15 cellular contexts compared by ENCODE assay signal in genomic region chr9:129551393-129551973, GRCh38.
DNase-seq lines count a peak whose midpoint lies in the region; ATAC-seq, FAIRE-seq and TF ChIP-seq lines count a peak whose summit lies in the region.
"Had no signal": no experiment of that assay in that cellular context is flagged by ENCODE, and none has a peak within 500 bp of the region (broad histone marks: within the 10 kb centered on the region; RNA-seq: fewer than 3 reads in every experiment).

No MANE protein-coding gene starts in this region.

- H3K27ac ChIP-seq in HCT116 (ENCODE audit: low read depth, low read length), result peak overlapping the region; percentile 97
- H3K27ac ChIP-seq in astrocyte (ENCODE audit: low read depth, low read length), result no peak overlapping the region
- H3K27ac ChIP-seq: KMS-11 had no signal

- H3K9me2 ChIP-seq in HCT116 (ENCODE audit: insufficient read depth), result no peaks in the 10 kb centered on the region

- H3K4me1 Mint-ChIP-seq in astrocyte (ENCODE audit: low read depth, unreplicated experiment), result peaks cover 11% of the 10 kb centered on the region
- peaks cover 38% of the 10 kb centered on the region for H3K4me1 Mint-ChIP-seq in mesothelial cell of epicardium
- peaks cover 14% of the 10 kb centered on the region for H3K4me1 Mint-ChIP-seq in stimulated activated naive CD8-positive, alpha-beta T cell treated with anti-CD3 and anti-CD28 coated beads, Interleukin-15, amount 100 ng/mL, for 72 hours

- peak overlapping the region; percentile 84 for H3K4me2 ChIP-seq in HCT116 (ENCODE audit: low read length)
- no peak overlapping the region for H3K4me2 ChIP-seq in astrocyte (ENCODE audit: low read length)
- H3K4me2 ChIP-seq: KMS-11 had no signal

- H3K4me3 Mint-ChIP-seq in astrocyte (ENCODE audit: unreplicated experiment), result peak overlapping the region; percentile 27
- peak overlapping the region; percentile 70 for H3K4me3 Mint-ChIP-seq in mesothelial cell of epicardium
- peak overlapping the region in 1 of 2 donors; percentile 87 for H3K4me3 Mint-ChIP-seq in stimulated activated naive CD8-positive, alpha-beta T cell treated with anti-CD3 and anti-CD28 coated beads, Interleukin-15, amount 100 ng/mL, for 72 hours
- H3K4me3 Mint-ChIP-seq: B cell had no signal

- no peaks in the 10 kb centered on the region for H4K20me1 ChIP-seq in HCT116 (ENCODE audit: insufficient read depth)
- no peaks in the 10 kb centered on the region for H4K20me1 ChIP-seq in astrocyte (ENCODE audit: insufficient read depth, low read length)

- H3K79me2 ChIP-seq in HCT116 (ENCODE audit: insufficient read depth, low read length) (no peaks in the 10 kb centered on the region), astrocyte (ENCODE audit: insufficient read depth, low read length) (no peaks in the 10 kb centered on the region)

- intact Hi-C loops in HCT116 (cut with micrococcal nuclease), result no loop called here
- intact Hi-C loops in sciatic nerve (cut with DNase I), result no loop called here

- BruUV-seq in HCT116 (replicated peaks; lab: Mats Ljungman, UMichigan), result no TSS peak

- H3K27me3 ChIP-seq in HCT116 (ENCODE audit: insufficient read depth, low read length), result no peaks in the 10 kb centered on the region
- H3K27me3 ChIP-seq in astrocyte (ENCODE audit: insufficient read depth, low read length), result no peaks in the 10 kb centered on the region

- H3K4me3 ChIP-seq in HCT116 (replicated peaks in 1 of 2; ENCODE audit: low read depth in 1 of 2, low read length in 2 of 2) (no peak overlapping the region), astrocyte (ENCODE audit: insufficient read depth, low read depth, low read length) (no peak overlapping the region)
- H3K4me3 ChIP-seq: HAP-1 had no signal

- no peak for TF ChIP-seq POLR2A in HCT116 (IDR thresholded peaks at IDR 0.05; ENCODE audit: borderline replicate concordance, extremely low read depth, insufficient read depth, insufficient read length)

- H3K27me3 Mint-ChIP-seq in astrocyte (ENCODE audit: low read depth, unreplicated experiment) (peaks cover 5% of the 10 kb centered on the region), mesothelial cell of epicardium (ENCODE audit: low read depth) (no peaks in the 10 kb centered on the region)
- H3K27me3 Mint-ChIP-seq in stimulated activated naive CD8-positive, alpha-beta T cell treated with anti-CD3 and anti-CD28 coated beads, Interleukin-15, amount 100 ng/mL, for 72 hours, result peaks cover 56% of the 10 kb centered on the region

- H3K9me3 ChIP-seq in HCT116 (ENCODE audit: control insufficient read depth in 1 of 2, insufficient read depth in 1 of 2, low read depth in 1 of 2, low read length in 2 of 2) (no peaks in the 10 kb centered on the region), astrocyte (ENCODE audit: insufficient read depth, low read depth, low read length) (no peaks in the 10 kb centered on the region)
- H3K9me3 ChIP-seq: HAP-1 had no signal

- no peak for FAIRE-seq in astrocyte (lab: Jason Lieb, UNC)

- H3K36me3 Mint-ChIP-seq in astrocyte (ENCODE audit: low read depth, unreplicated experiment) (no peaks in the 10 kb centered on the region), mesothelial cell of epicardium (no peaks in the 10 kb centered on the region)
- H3K36me3 Mint-ChIP-seq: CD4-positive, CD25-positive, alpha-beta regulatory T cell had no signal

- no peak for ATAC-seq in HCT116
- ATAC-seq in sciatic nerve, result no peak
- no peak for ATAC-seq in HG02938 (IDR thresholded peaks at IDR 0.05; ENCODE audit: unreplicated experiment)
- no peak for ATAC-seq in stimulated activated naive CD8-positive, alpha-beta T cell treated with anti-CD3 and anti-CD28 coated beads, Interleukin-15, amount 100 ng/mL, for 72 hours

- no peak overlapping the region for H3K27ac Mint-ChIP-seq in astrocyte (ENCODE audit: unreplicated experiment)
- peak overlapping the region; percentile 91 for H3K27ac Mint-ChIP-seq in mesothelial cell of epicardium
- no peak overlapping the region for H3K27ac Mint-ChIP-seq in stimulated activated naive CD8-positive, alpha-beta T cell treated with anti-CD3 and anti-CD28 coated beads, Interleukin-15, amount 100 ng/mL, for 72 hours
- H3K27ac Mint-ChIP-seq: B cell; CD4-positive, CD25-positive, alpha-beta regulatory T cell had no signal

- H3K4me1 ChIP-seq in HCT116 (ENCODE audit: control insufficient read depth in 1 of 2, insufficient read depth in 2 of 2, low read length in 2 of 2), result peaks cover 81 to 89% of the 10 kb centered on the region in 2 experiments
- peaks cover 13% of the 10 kb centered on the region for H3K4me1 ChIP-seq in astrocyte (ENCODE audit: insufficient read depth, low read length)

- TF ChIP-seq CTCF in HCT116 (IDR thresholded peaks at IDR 0.05 in 2 of 3, conservative IDR thresholded peaks at IDR 0.05 in 1 of 3; ENCODE audit: borderline replicate concordance in 1 of 3, insufficient read depth in 1 of 3, low read depth in 2 of 3, low read length in 2 of 3) (no peak), astrocyte (IDR thresholded peaks at IDR 0.05; ENCODE audit: insufficient read depth, low read depth, low read length) (no peak), mesothelial cell of epicardium (IDR thresholded peaks at IDR 0.05; ENCODE audit: unreplicated experiment) (no peak)

- H3K9me3 Mint-ChIP-seq in astrocyte (ENCODE audit: unreplicated experiment), result no peaks in the 10 kb centered on the region
- H3K9me3 Mint-ChIP-seq in mesothelial cell of epicardium, result no peaks in the 10 kb centered on the region
- no peaks in the 10 kb centered on the region for H3K9me3 Mint-ChIP-seq in stimulated activated naive CD8-positive, alpha-beta T cell treated with anti-CD3 and anti-CD28 coated beads, Interleukin-15, amount 100 ng/mL, for 72 hours
- H3K9me3 Mint-ChIP-seq: CD4-positive, CD25-positive, alpha-beta regulatory T cell had no signal

- no peak overlapping the region for H2AFZ ChIP-seq in HCT116 (ENCODE audit: low read depth, low read length, poor library complexity, severe bottlenecking)
- H2AFZ ChIP-seq in astrocyte (ENCODE audit: low read depth, low read length), result no peak overlapping the region

- CTCF ChIA-PET in HCT116 (lab: Charles Lee) (no interaction called here), HEK293T (lab: Yijun Ruan, JAX) (no interaction called here)

- RAD21 ChIA-PET in HCT116 (lab: Charles Lee; ENCODE audit: low non-redundant PET in 1 of 2, low total read pairs in 2 of 2, uncharacterized antibody in 2 of 2, unreplicated experiment in 2 of 2), result interaction anchor here (1.7 to 2.2 kb wide), 2 partner anchors 19 to 57 kb away, joined by 3 to 6 read pairs; no protein-coding TSS in a partner anchor

- H3K36me3 ChIP-seq in HCT116 (ENCODE audit: control insufficient read depth in 1 of 2, insufficient read depth in 2 of 2, low read length in 2 of 2) (no peaks in the 10 kb centered on the region), astrocyte (ENCODE audit: insufficient read depth, low read length) (no peaks in the 10 kb centered on the region)
- H3K36me3 ChIP-seq: HAP-1 had no signal

- DNase-seq in HCT116 (ENCODE audit: low read depth, low spot score) (no peak), astrocyte (ENCODE audit: low read depth) (no peak), mesothelial cell of epicardium (ENCODE audit: low spot score in 2 of 2, unreplicated experiment in 2 of 2) (no peak), sciatic nerve (ENCODE audit: low spot score) (peak; percentile 45), HEK293T (ENCODE audit: extremely low spot score) (no peak)
- no peak for DNase-seq in stimulated activated naive CD8-positive, alpha-beta T cell treated with anti-CD3 and anti-CD28 coated beads, Interleukin-15, amount 100 ng/mL, for 72 hours
- DNase-seq: CD4-positive, CD25-positive, alpha-beta regulatory T cell; NCI-H1092; NCI-H1694; NCI-H2227 treated with DMSO at 0.1 percent for 48 hours; NCI-H524 had no signal

- no peak for TF ChIP-seq RAD21 in HCT116 (IDR thresholded peaks at IDR 0.05; ENCODE audit: low read depth)

- POLR2A ChIA-PET in HCT116 (lab: Charles Lee) (interaction anchor here (1.1 to 3.0 kb wide), 3 partner anchors 16 to 57 kb away, joined by 3 to 13 read pairs (median 3); no protein-coding TSS in a partner anchor), HEK293T (lab: Yijun Ruan, JAX) (no interaction called here)

- H3K9ac ChIP-seq in HCT116 (ENCODE audit: low read length) (peak overlapping the region; percentile 5; the same call in 1 of the 2 replicates), astrocyte (ENCODE audit: low read length) (no peak overlapping the region)
- H3K9ac ChIP-seq: KMS-11 had no signal

TF ChIP-seq in HCT116, 20 proteins besides CTCF, POLR2A, EP300 and RAD21 (continues in another document):
- TF ChIP-seq ATF3 (IDR thresholded peaks at IDR 0.05), result no peak

TF ChIP-seq in HEK293T, 16 proteins besides CTCF, POLR2A, EP300 and RAD21:
- TF ChIP-seq ELF4 (IDR thresholded peaks at IDR 0.05), result no peak
- no peak for TF ChIP-seq FOXA1 (IDR thresholded peaks at IDR 0.05)
- no peak for TF ChIP-seq LEF1 (IDR thresholded peaks at IDR 0.05; ENCODE audit: borderline replicate concordance)
- no peak for TF ChIP-seq FOXK2 (IDR thresholded peaks at IDR 0.05)
- TF ChIP-seq HDGF (IDR thresholded peaks at IDR 0.05; ENCODE audit: borderline replicate concordance), result no peak
- no peak for TF ChIP-seq CTBP1 (IDR thresholded peaks at IDR 0.05; ENCODE audit: borderline replicate concordance)
- no peak for TF ChIP-seq ARNT (IDR thresholded peaks at IDR 0.05)
- TF ChIP-seq SP1 (IDR thresholded peaks at IDR 0.05), result no peak
- no peak for TF ChIP-seq NFRKB (IDR thresholded peaks at IDR 0.05)
- no peak for TF ChIP-seq L3MBTL2 (conservative IDR thresholded peaks at IDR 0.05)
- TF ChIP-seq, protein P1, sequence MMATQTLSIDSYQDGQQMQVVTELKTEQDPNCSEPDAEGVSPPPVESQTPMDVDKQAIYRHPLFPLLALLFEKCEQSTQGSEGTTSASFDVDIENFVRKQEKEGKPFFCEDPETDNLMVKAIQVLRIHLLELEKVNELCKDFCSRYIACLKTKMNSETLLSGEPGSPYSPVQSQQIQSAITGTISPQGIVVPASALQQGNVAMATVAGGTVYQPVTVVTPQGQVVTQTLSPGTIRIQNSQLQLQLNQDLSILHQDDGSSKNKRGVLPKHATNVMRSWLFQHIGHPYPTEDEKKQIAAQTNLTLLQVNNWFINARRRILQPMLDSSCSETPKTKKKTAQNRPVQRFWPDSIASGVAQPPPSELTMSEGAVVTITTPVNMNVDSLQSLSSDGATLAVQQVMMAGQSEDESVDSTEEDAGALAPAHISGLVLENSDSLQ (IDR thresholded peaks at IDR 0.05), result no peak
- TF ChIP-seq FOXM1 (IDR thresholded peaks at IDR 0.05; ENCODE audit: borderline replicate concordance), result no peak
- no peak for TF ChIP-seq BHLHE40 (IDR thresholded peaks at IDR 0.05; ENCODE audit: borderline replicate concordance)
- no peak for TF ChIP-seq TARDBP (IDR thresholded peaks at IDR 0.05)
- no peak for TF ChIP-seq ZNF384 (IDR thresholded peaks at IDR 0.05)
